ENCODE assay signal across 21 cellular contexts in the genomic region with DNA sequence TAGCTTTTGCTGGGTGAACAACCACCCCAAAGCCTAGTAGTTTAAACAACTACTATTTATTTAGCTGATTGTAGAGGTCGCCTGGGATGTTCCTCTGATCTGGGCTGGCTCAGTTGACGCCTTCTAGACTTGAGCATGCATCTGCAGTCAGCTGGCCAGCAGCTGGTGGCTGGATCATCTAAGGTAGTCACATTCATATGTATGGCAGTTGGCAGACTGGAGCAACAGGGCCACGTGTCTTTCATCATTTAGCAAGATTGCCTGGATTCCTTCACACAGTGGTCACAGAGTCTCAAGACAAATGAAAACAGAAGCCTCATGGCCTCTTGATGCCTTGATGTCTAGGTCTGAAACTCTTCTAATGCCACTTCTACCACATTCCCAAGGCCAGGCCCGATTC.
"Had no signal": no experiment of that assay in that cellular context is flagged by ENCODE, and none has a peak within 500 bp of the region (broad histone marks: within the 10 kb centered on the region; RNA-seq: fewer than 3 reads in every experiment).

No MANE protein-coding gene starts in this region.

- H3K4me1 ChIP-seq: heart right ventricle, tibial nerve had no signal

- H3K27me3 Mint-ChIP-seq: activated naive CD8-positive, alpha-beta T cell; brain had no signal

- H3K36me3 ChIP-seq: heart right ventricle, tibial nerve had no signal

- H3K4me3 Mint-ChIP-seq: activated naive CD8-positive, alpha-beta T cell; brain; natural killer cell treated with Interleukin-12 subunit alpha and Interleukin-12 subunit beta and Interleukin-15 and Interleukin-18, amount 100 ng/mL, for 72 hours had no signal

- H3K9me3 ChIP-seq: heart right ventricle, tibial nerve had no signal

- H3K9me3 Mint-ChIP-seq: brain; natural killer cell treated with Interleukin-12 subunit alpha and Interleukin-12 subunit beta and Interleukin-15 and Interleukin-18, amount 100 ng/mL, for 72 hours had no signal

- H3K4me3 ChIP-seq: coronary artery, dorsolateral prefrontal cortex, heart right ventricle, tibial nerve had no signal

- H3K27ac ChIP-seq: coronary artery, dorsolateral prefrontal cortex, heart right ventricle, tibial nerve had no signal

- H3K27ac Mint-ChIP-seq: activated naive CD8-positive, alpha-beta T cell; brain; natural killer cell treated with Interleukin-12 subunit alpha and Interleukin-12 subunit beta and Interleukin-15 and Interleukin-18, amount 100 ng/mL, for 72 hours had no signal

- H3K36me3 Mint-ChIP-seq: activated naive CD8-positive, alpha-beta T cell; brain; natural killer cell treated with Interleukin-12 subunit alpha and Interleukin-12 subunit beta and Interleukin-15 and Interleukin-18, amount 100 ng/mL, for 72 hours had no signal

- ATAC-seq: heart right ventricle; natural killer cell treated with Interleukin-12 subunit alpha and Interleukin-12 subunit beta and Interleukin-15 and Interleukin-18, amount 100 ng/mL, for 72 hours; right cardiac atrium had no signal

- H3K27me3 ChIP-seq: tibial nerve had no signal

- DNase-seq: activated CD4-positive, alpha-beta T cell treated with anti-CD3 and anti-CD28 coated beads for 4 hours; activated CD4-positive, alpha-beta T cell treated with anti-CD3 and anti-CD28 coated beads, Interleukin-2, amount 50 U/mL, for 4 hours; activated effector memory CD4-positive, alpha-beta T cell treated with Interleukin-2 at 50 U/mL for 16 hours; activated naive CD4-positive, alpha-beta T cell treated with Interleukin-2 at 50 U/mL for 16 hours; activated T-cell treated with anti-CD3 and anti-CD28 coated beads for 4 hours; anterior cingulate cortex; dorsolateral prefrontal cortex; effector memory CD4-positive, alpha-beta T cell; foreskin melanocyte; heart right ventricle; mesenchymal stem cell; posterior cingulate gyrus; stimulated activated CD4-positive, alpha-beta T cell treated with anti-CD3 and anti-CD28 coated beads, Interleukin-2, amount 100 ng/mL, for 48 hours; stimulated activated naive CD4-positive, alpha-beta T cell treated with Interleukin-2 at 50 U/mL for 16 hours; T-helper 1 cell had no signal
